8 cellular contexts compared by ENCODE assay signal in genomic region chr3:125110016-125110875, GRCh38. TPM values are rescaled to one million over a fixed set of nuclear protein-coding genes. Genes with fewer than 3 reads are reported as not detected.
DNase-seq lines count a peak whose midpoint lies in the region; ATAC-seq and TF ChIP-seq lines count a peak whose summit lies in the region.

No MANE protein-coding gene starts in this region.

- no peak overlapping the region for H3K4me3 Mint-ChIP-seq in osteocyte (ENCODE audit: unreplicated experiment)

- no peak overlapping the region for H3K9ac ChIP-seq in mammary epithelial cell (ENCODE audit: insufficient read depth, low read length)

- no peak for TF ChIP-seq CTCF in GM13977 (IDR thresholded peaks at IDR 0.05; ENCODE audit: extremely low read depth, insufficient read depth, missing control alignments)
- TF ChIP-seq CTCF in mammary epithelial cell (conservative IDR thresholded peaks at IDR 0.05 in 1 of 2, IDR thresholded peaks at IDR 0.05 in 1 of 2; ENCODE audit: extremely low read depth in 1 of 2, insufficient read depth in 1 of 2, low read depth in 1 of 2, low read length in 2 of 2) = no peak
- TF ChIP-seq CTCF in osteocyte (IDR thresholded peaks at IDR 0.05) = no peak

- H3K9me3 Mint-ChIP-seq in osteocyte (ENCODE audit: unreplicated experiment) = peaks cover 3% of the 10 kb centered on the region

- no peaks in the 10 kb centered on the region for H3K36me3 ChIP-seq in mammary epithelial cell (ENCODE audit: insufficient read depth, low read length)

- H3K4me2 ChIP-seq in mammary epithelial cell (ENCODE audit: insufficient read depth, low read depth, low read length) = peak overlapping the region; percentile 43

- 62% methylated on average over 8 of the region's 10 CpGs for WGBS in mammary epithelial cell (ENCODE audit: low coverage, missing lambda C conversion rate)

- TF ChIP-seq POLR2A in erythroblast (IDR thresholded peaks at IDR 0.05; ENCODE audit: low read length) = no peak

- no peaks in the 10 kb centered on the region for H3K27me3 Mint-ChIP-seq in osteocyte (ENCODE audit: unreplicated experiment)

- no peaks in the 10 kb centered on the region for H3K9me3 ChIP-seq in mammary epithelial cell (replicated peaks; ENCODE audit: insufficient read depth, low read length)

- H3K36me3 Mint-ChIP-seq in osteocyte (ENCODE audit: unreplicated experiment) = peaks cover under 1% of the 10 kb centered on the region

- H3K4me1 Mint-ChIP-seq in osteocyte (ENCODE audit: unreplicated experiment) = peaks cover 56% of the 10 kb centered on the region

- peak overlapping the region; percentile 32 for H3K27ac ChIP-seq in mammary epithelial cell (ENCODE audit: insufficient read depth, low read depth, low read length)

- H3K4me1 ChIP-seq in mammary epithelial cell (ENCODE audit: insufficient read depth, low read length) = peaks cover 46% of the 10 kb centered on the region

- dilution Hi-C loops in mammary epithelial cell (cut with HindIII; ENCODE audit: low sequenced_read_pairs) = no loop called here

- no TSS peak for BruUV-seq in mammary epithelial cell (replicated peaks; lab: Mats Ljungman, UMichigan)

- DNase-seq in GM13977 (ENCODE audit: low spot score) (peak; percentile 42), NOMO-1 treated with DMSO at 0.1 percent for 48 hours (lab: John Stamatoyannopoulos, UW; ENCODE audit: unreplicated experiment) (peak; percentile 96), mammary epithelial cell (peak; percentile 88), osteocyte (ENCODE audit: extremely low spot score, unreplicated experiment) (peak; percentile 59), erythroblast (lab: John Stamatoyannopoulos, UW) (no peak), NCI-H774 (lab: John Stamatoyannopoulos, UW) (no peak)

- no peaks in the 10 kb centered on the region for H4K20me1 ChIP-seq in mammary epithelial cell (ENCODE audit: insufficient read depth, low read length)

- ATAC-seq in GM19463 (IDR thresholded peaks at IDR 0.05; ENCODE audit: unreplicated experiment) = no peak
- no peak for ATAC-seq in HG03139 (IDR thresholded peaks at IDR 0.05; ENCODE audit: unreplicated experiment)

- H3K27me3 ChIP-seq in mammary epithelial cell (ENCODE audit: insufficient read depth, low read length) = no peaks in the 10 kb centered on the region

- intact Hi-C loops in mammary epithelial cell (cut with micrococcal nuclease) = loop anchor here (2.0 kb wide), 1 partner anchor 47 kb away; no protein-coding TSS in a partner anchor

- no peak overlapping the region for H3K4me3 ChIP-seq in mammary epithelial cell (replicated peaks in 1 of 3; ENCODE audit: insufficient read depth in 1 of 3, low read depth in 2 of 3, low read length in 3 of 3)

- no peaks in the 10 kb centered on the region for H3K79me2 ChIP-seq in mammary epithelial cell (ENCODE audit: insufficient read depth, low read length)

- CTCF ChIA-PET in mammary epithelial cell (lab: Charles Lee; ENCODE audit: low non-redundant PET) = no interaction called here

- H2AFZ ChIP-seq in mammary epithelial cell (ENCODE audit: low read depth, low read length) = no peak overlapping the region

- H3K27ac Mint-ChIP-seq in osteocyte (ENCODE audit: unreplicated experiment) = peak overlapping the region; percentile 39

- in situ Hi-C loops in GM13977 (cut with MboI; ENCODE audit: low pct_unique_long_range_greater_than_20kb, low sequenced_read_pairs, unreplicated experiment) (no loop called here), mammary epithelial cell (cut with MboI; ENCODE audit: low sequenced_read_pairs in 2 of 2) (no loop called here)

RNA-seq across cellular contexts. Expression of gene HEG1, which starts 54.4 kb away (rescaled TPM):
- total RNA-seq in mammary epithelial cell = 10 to 100 TPM; 24.8 to 33.8 TPM
- 19.8 TPM for polyA plus RNA-seq in mammary epithelial cell
- polyA minus RNA-seq in mammary epithelial cell = 106 TPM
- total RNA-seq in osteocyte = 123 and 129 TPM in 2 replicates

Comparison
In these comparisons a context has a peak if more than half of its experiments do, and no peak if none do; other contexts are left out.
1. DNase-seq: peak in GM13977 (single experiment), NOMO-1 treated with DMSO at 0.1 percent for 48 hours (single experiment), mammary epithelial cell (single experiment) and osteocyte (single experiment); none in erythroblast (0 of 2) and NCI-H774 (single experiment).